9 cellular contexts compared by ENCODE assay signal in genomic region chr6:31791324-31792089, GRCh38. TPM values are rescaled to one million over a fixed set of nuclear protein-coding genes. Genes with fewer than 3 reads are reported as not detected.
DNase-seq lines count a peak whose midpoint lies in the region; ATAC-seq and TF ChIP-seq lines count a peak whose summit lies in the region.
"Had no signal": no experiment of that assay in that cellular context is flagged by ENCODE, and none has a peak within 500 bp of the region (broad histone marks: within the 10 kb centered on the region; RNA-seq: fewer than 3 reads in every experiment).

No MANE protein-coding gene starts in this region.

- no peak overlapping the region for H3K27ac Mint-ChIP-seq in mesothelial cell of epicardium

- no peak overlapping the region for H3K4me3 Mint-ChIP-seq in mesothelial cell of epicardium

- DNase-seq in NCI-H2107 treated with DMSO at 0.1 percent for 48 hours (lab: John Stamatoyannopoulos, UW; ENCODE audit: unreplicated experiment), result peak; percentile 3
- no peak for DNase-seq in NCI-H2107 (lab: John Stamatoyannopoulos, UW)
- DNase-seq in HEK293T (ENCODE audit: extremely low spot score), result peak; percentile 81
- no peak for DNase-seq in Panc1 (ENCODE audit: low read depth, low spot score)
- peak; percentile 49 for DNase-seq in cerebellum (ENCODE audit: low spot score)
- peak in 1 of 2 experiments; percentile 73 for DNase-seq in mesothelial cell of epicardium (ENCODE audit: low spot score in 2 of 2, unreplicated experiment in 2 of 2)

- TF ChIP-seq CTCF in Panc1 (IDR thresholded peaks at IDR 0.05) (peak; percentile 89), mesothelial cell of epicardium (IDR thresholded peaks at IDR 0.05; ENCODE audit: unreplicated experiment) (peak; percentile 47)

- H3K36me3 Mint-ChIP-seq in mesothelial cell of epicardium, result peaks cover 8% of the 10 kb centered on the region

- H3K9me3 Mint-ChIP-seq in mesothelial cell of epicardium, result no peaks in the 10 kb centered on the region
- H3K9me3 Mint-ChIP-seq: activated naive CD4-positive, alpha-beta T cell treated with anti-CD3 and anti-CD28 coated beads, Interleukin-2, amount 50 U/mL, for 72 hours had no signal

- in situ Hi-C loops in Panc1 (cut with HindIII; ENCODE audit: low pct_unique_long_range_greater_than_20kb, low sequenced_read_pairs), result no loop called here

- H3K4me3 ChIP-seq in Panc1 (ENCODE audit: low read depth in 2 of 2, low read length in 2 of 2), result no peak overlapping the region

- ATAC-seq in Panc1 (peak; percentile 52), GM19395 (IDR thresholded peaks at IDR 0.05; ENCODE audit: unreplicated experiment) (no peak), GM19035 (IDR thresholded peaks at IDR 0.05; ENCODE audit: unreplicated experiment) (no peak)
- ATAC-seq: activated naive CD4-positive, alpha-beta T cell treated with anti-CD3 and anti-CD28 coated beads, Interleukin-2, amount 50 U/mL, for 72 hours had no signal

- H3K36me3 ChIP-seq in Panc1 (ENCODE audit: control insufficient read depth, insufficient read depth, low read length), result peaks cover 14% of the 10 kb centered on the region

- no peaks in the 10 kb centered on the region for H3K27me3 ChIP-seq in Panc1 (ENCODE audit: control insufficient read depth, insufficient read depth, low read length)

- BruUV-seq in Panc1 (replicated peaks; lab: Mats Ljungman, UMichigan), result no TSS peak

- H3K4me1 ChIP-seq in Panc1 (ENCODE audit: control insufficient read depth, insufficient read depth, low read length), result peaks cover 21% of the 10 kb centered on the region

- CTCF ChIA-PET in HEK293T (lab: Yijun Ruan, JAX) (interaction anchor here (0.5 to 1.9 kb wide), 15 partner anchors 11 to 420 kb away, joined by 3 to 15 read pairs (median 4); partner anchors contain the start of genes HSPA1A, HSPA1L, LSM2 and MSH5), Panc1 (lab: Charles Lee) (interaction anchor here (0.5 to 1.5 kb wide), 6 partner anchors 14 to 1265 kb away, joined by 3 to 6 read pairs (median 3); partner anchors contain the start of genes LSM2 and VWA7)

- intact Hi-C loops in Panc1 (cut with micrococcal nuclease; ENCODE audit: unreplicated experiment), result no loop called here

- no peaks in the 10 kb centered on the region for H3K9me3 ChIP-seq in Panc1 (ENCODE audit: control insufficient read depth, insufficient read depth, low read depth, low read length)

- peak overlapping the region; percentile 99; the same call in 1 of the 2 replicates for H3K27ac ChIP-seq in Panc1 (ENCODE audit: low read length)

- H3K27me3 Mint-ChIP-seq in mesothelial cell of epicardium (ENCODE audit: low read depth), result no peaks in the 10 kb centered on the region

- POLR2A ChIA-PET in HEK293T (lab: Yijun Ruan, JAX) (interaction anchor here (0.6 to 2.2 kb wide), 10 partner anchors 10 to 249 kb away, joined by 3 to 15 read pairs (median 4); partner anchors contain the start of genes ABHD16A, CLIC1, DDX39B and HSPA1A), Panc1 (lab: Charles Lee) (interaction anchor here (0.7 kb wide), 1 partner anchor 14 kb away, joined by 4 read pairs; no protein-coding TSS in a partner anchor)

- peaks cover 12% of the 10 kb centered on the region for H3K4me1 Mint-ChIP-seq in mesothelial cell of epicardium

TF ChIP-seq in HEK293T, 16 proteins besides CTCF, POLR2A, EP300 and RAD21:
- TF ChIP-seq PKNOX1 (IDR thresholded peaks at IDR 0.05), result peak; percentile 60; the same call in 1 of the 2 replicates
- no peak for TF ChIP-seq ZNF384 (IDR thresholded peaks at IDR 0.05)
- TF ChIP-seq HDGF (IDR thresholded peaks at IDR 0.05; ENCODE audit: borderline replicate concordance), result 0 out of 2 replicates have a peak, but pooled peaks have one; percentile 44

RNA-seq across cellular contexts. Expression of gene VARS1, which starts 4.0 kb away (rescaled TPM):
- 229 TPM for total RNA-seq in Panc1 (2021; ENCODE audit: unreplicated experiment)
- 274 TPM for polyA plus RNA-seq in Panc1 (2012; ENCODE audit: insufficient read length)
- 23.0 TPM for total RNA-seq in cerebellum
- total RNA-seq in mesothelial cell of epicardium, result 82.8 to 90.4 TPM (median 83.8 TPM) in 3 replicates

RNA-seq across cellular contexts. Expression of gene VWA7, which starts 14.4 kb away (rescaled TPM):
- total RNA-seq in Panc1 (2021; ENCODE audit: unreplicated experiment) (4.3 TPM), cerebellum (0.36 TPM), mesothelial cell of epicardium (1.5 to 1.8 TPM (median 1.6 TPM) in 3 replicates)
- 2.7 TPM for polyA plus RNA-seq in Panc1 (2012; ENCODE audit: insufficient read length)

RNA-seq across cellular contexts. Expression of gene LSM2, which starts 15.3 kb away (rescaled TPM):
- 89.7 TPM for total RNA-seq in Panc1 (2021; ENCODE audit: unreplicated experiment)
- 91.3 TPM for polyA plus RNA-seq in Panc1 (2012; ENCODE audit: insufficient read length)
- total RNA-seq in cerebellum, result 17.7 TPM
- total RNA-seq in mesothelial cell of epicardium, result 55.8 to 58.2 TPM (median 57.0 TPM) in 3 replicates

RNA-seq across cellular contexts. Expression of gene HSPA1L, which starts 23.6 kb away (rescaled TPM):
- total RNA-seq in Panc1 (2021; ENCODE audit: unreplicated experiment) (2.8 TPM), cerebellum (4.2 TPM), mesothelial cell of epicardium (1.7 to 2.2 TPM (median 2.1 TPM) in 3 replicates)
- 3.8 TPM for polyA plus RNA-seq in Panc1 (2012; ENCODE audit: insufficient read length)

RNA-seq across cellular contexts. Expression of gene HSPA1A, which starts 23.8 kb away (rescaled TPM):
- total RNA-seq in Panc1 (2021; ENCODE audit: unreplicated experiment) (169 TPM), cerebellum (71.1 TPM), mesothelial cell of epicardium (61.3 to 70.1 TPM (median 61.7 TPM) in 3 replicates)
- polyA plus RNA-seq in Panc1 (2012; ENCODE audit: insufficient read length), result 344 TPM

Comparison
In these comparisons a context has a peak if more than half of its experiments do, and no peak if none do; other contexts are left out.
1. DNase-seq: peak in NCI-H2107 treated with DMSO at 0.1 percent for 48 hours (single experiment), HEK293T (single experiment) and cerebellum (single experiment); none in NCI-H2107 (single experiment) and Panc1 (single experiment).